19 cellular contexts compared by ENCODE assay signal in the genomic region with DNA sequence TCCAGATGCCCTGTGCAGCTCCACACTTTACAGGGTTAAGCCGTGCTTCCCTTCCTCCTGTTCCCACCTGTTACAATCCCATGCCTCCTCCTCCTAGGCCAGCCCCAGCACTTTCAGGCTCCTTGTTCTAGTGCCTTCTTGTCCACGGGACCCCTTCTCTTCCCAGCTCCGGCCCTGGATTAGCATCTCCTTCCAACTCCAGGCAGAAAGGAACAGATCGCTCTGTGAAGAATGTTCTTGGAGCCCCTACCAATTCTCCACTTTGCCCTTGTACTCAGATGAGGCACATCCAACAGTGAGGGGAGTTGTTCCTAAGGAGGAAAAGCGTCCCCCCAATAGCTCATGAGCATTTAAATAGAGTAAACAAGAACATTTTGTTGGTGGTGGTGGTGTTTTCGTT.
A peak's percentile ranks its signal among the peaks of the same experiment; 100 is the strongest.
DNase-seq lines count a peak whose midpoint lies in the region; ATAC-seq and TF ChIP-seq lines count a peak whose summit lies in the region.
"Had no signal": no experiment of that assay in that cellular context is flagged by ENCODE, and none has a peak within 500 bp of the region (broad histone marks: within the 10 kb centered on the region; RNA-seq: fewer than 3 reads in every experiment).

No MANE protein-coding gene starts in this region.

- peaks cover 3% of the 10 kb centered on the region for H3K36me3 Mint-ChIP-seq in activated CD4-positive, alpha-beta T cell treated with anti-CD3 and anti-CD28 coated beads for 36 hours (ENCODE audit: low read depth)

- ATAC-seq in activated CD4-positive, alpha-beta T cell treated with anti-CD3 and anti-CD28 coated beads for 36 hours, result no peak

- H3K9me3 Mint-ChIP-seq in activated CD4-positive, alpha-beta T cell treated with anti-CD3 and anti-CD28 coated beads for 36 hours (ENCODE audit: low read depth), result peaks cover 11% of the 10 kb centered on the region

- peaks cover 0 to 24% (median 4%) of the 10 kb centered on the region in 4 donors for H3K36me3 ChIP-seq in stomach

- peak overlapping the region; percentile 44 for H3K27ac Mint-ChIP-seq in activated CD4-positive, alpha-beta T cell treated with anti-CD3 and anti-CD28 coated beads for 36 hours
- H3K27ac Mint-ChIP-seq: CD8-positive, alpha-beta memory T cell had no signal

- peaks cover 0 to 15% (median 6%) of the 10 kb centered on the region in 4 donors for H3K4me1 ChIP-seq in stomach

- TF ChIP-seq CTCF in stomach (IDR thresholded peaks at IDR 0.05), result no peak

- H3K4me1 Mint-ChIP-seq in activated CD4-positive, alpha-beta T cell treated with anti-CD3 and anti-CD28 coated beads for 36 hours, result peaks cover 36% of the 10 kb centered on the region

- POLR2A ChIA-PET in activated CD4-positive, alpha-beta T cell treated with anti-CD3 and anti-CD28 coated beads for 36 hours (lab: Charles Lee), result no interaction called here

- H3K4me3 ChIP-seq in stomach, result no peak overlapping the region
- H3K4me3 ChIP-seq: BLaER1 treated with 17β-estradiol and CSF1 and Interleukin-3, amounts not matched to agents 10 nM and 100 nM; GM23248; K562 had no signal

- TF ChIP-seq POLR2A in stomach (IDR thresholded peaks at IDR 0.05), result no peak

- CTCF ChIA-PET in activated CD4-positive, alpha-beta T cell treated with anti-CD3 and anti-CD28 coated beads for 36 hours (lab: Charles Lee), result interaction anchor here (0.5 to 1.3 kb wide), 3 partner anchors 14 to 1053 kb away, joined by 3 to 4 read pairs (median 3); no protein-coding TSS in a partner anchor

- H3K9me3 ChIP-seq in stomach, result peaks cover 0 to 4% (median 0%) of the 10 kb centered on the region in 4 donors

- 92 to 95% (median 95%) methylated on average over 6 of the region's 6 CpGs for WGBS in stomach, 5 donors

- H3K27me3 ChIP-seq in layer of hippocampus (ENCODE audit: control insufficient read depth, insufficient read depth, low read length) (no peaks in the 10 kb centered on the region), stomach (no peaks in the 10 kb centered on the region)
- H3K27me3 ChIP-seq: BLaER1 treated with 17β-estradiol and CSF1 and Interleukin-3, amounts not matched to agents 10 nM and 100 nM had no signal

- intact Hi-C loops in activated CD4-positive, alpha-beta T cell treated with anti-CD3 and anti-CD28 coated beads for 36 hours (cut with DNase I, micrococcal nuclease), result no loop called here
- intact Hi-C loops in stomach (cut with DNase I; ENCODE audit: low total_unique reads), result no loop called here

- H3K4me3 Mint-ChIP-seq in activated CD4-positive, alpha-beta T cell treated with anti-CD3 and anti-CD28 coated beads for 36 hours, result no peak overlapping the region
- H3K4me3 Mint-ChIP-seq: CD8-positive, alpha-beta memory T cell had no signal

- DNase-seq in activated CD4-positive, alpha-beta T cell treated with anti-CD3 and anti-CD28 coated beads for 36 hours, result no peak
- no peak for DNase-seq in activated CD4-positive, alpha-beta T cell treated with anti-CD3 and anti-CD28 coated beads, Interleukin-2, amount 50 U/mL, for 1 hour
- no peak for DNase-seq in stomach
- DNase-seq in occipital lobe (lab: John Stamatoyannopoulos, UW), result no peak
- no peak for DNase-seq in A172 (ENCODE audit: low spot score)
- DNase-seq in stimulated activated CD4-positive, alpha-beta T cell treated with anti-CD3 and anti-CD28 coated beads, Interleukin-2, amount 100 ng/mL, for 48 hours, result no peak
- DNase-seq: DMS79 treated with DMSO at 0.1 percent for 48 hours, GM23248, MV-4-11, NCI-H1417 treated with DMSO at 0.1 percent for 48 hours, NCI-H2029 treated with DMSO at 0.1 percent for 48 hours, NCI-H2171 treated with DMSO at 0.1 percent for 48 hours, NCI-H510A had no signal

- peak overlapping the region; percentile 49 for H3K27ac ChIP-seq in angular gyrus (ENCODE audit: low read depth, low read length)
- H3K27ac ChIP-seq in layer of hippocampus (ENCODE audit: low read depth, low read length), result peak overlapping the region; percentile 57
- H3K27ac ChIP-seq in stomach, result peak overlapping the region; percentile 2 to 52 (median 28)
- H3K27ac ChIP-seq: 22Rv1; BLaER1 treated with 17β-estradiol and CSF1 and Interleukin-3, amounts not matched to agents 10 nM and 100 nM; GM23248 had no signal

- H3K27me3 Mint-ChIP-seq in activated CD4-positive, alpha-beta T cell treated with anti-CD3 and anti-CD28 coated beads for 36 hours, result peaks cover 2% of the 10 kb centered on the region

- no peak for TF ChIP-seq EP300 in stomach (IDR thresholded peaks at IDR 0.05)
